ENCODE assay signal across 1 cellular context in genomic region chr2:159720676-159721075, GRCh38.
TF ChIP-seq lines count a peak whose summit lies in the region.

No MANE protein-coding gene starts in this region.

TF ChIP-seq in SK-N-SH, 30 proteins besides CTCF, POLR2A, EP300 and RAD21 (continued from another document):
- TF ChIP-seq ZBTB33 (IDR thresholded peaks at IDR 0.05; ENCODE audit: borderline replicate concordance, low read depth) (no peak), MXI1 (IDR thresholded peaks at IDR 0.05; ENCODE audit: low read depth, low read length) (no peak), RXRA (IDR thresholded peaks at IDR 0.05; ENCODE audit: borderline replicate concordance, low read depth) (no peak), NFIC (IDR thresholded peaks at IDR 0.05; ENCODE audit: borderline replicate concordance) (no peak), NRF1 (IDR thresholded peaks at IDR 0.05; ENCODE audit: low read depth, low read length) (no peak), RFX5 (IDR thresholded peaks at IDR 0.05; ENCODE audit: low read length) (no peak), FOXJ3 (CRISPR knock-in tag; IDR thresholded peaks at IDR 0.05) (no peak), GABPA (IDR thresholded peaks at IDR 0.05; ENCODE audit: low read depth) (no peak), EZH2phosphoT487 (IDR thresholded peaks at IDR 0.05; ENCODE audit: borderline replicate concordance, low read depth) (no peak), MEF2A (IDR thresholded peaks at IDR 0.05; ENCODE audit: borderline replicate concordance, low read depth) (no peak), REST (IDR thresholded peaks at IDR 0.05; ENCODE audit: low read depth, low read length) (no peak), IRF3 (IDR thresholded peaks at IDR 0.05; ENCODE audit: low read depth, low read length) (no peak), JUND (IDR thresholded peaks at IDR 0.05) (no peak), POLR2AphosphoS5 (IDR thresholded peaks at IDR 0.05; ENCODE audit: low read depth, low read length) (no peak)
